14 cellular contexts compared by ENCODE assay signal in the genomic region with DNA sequence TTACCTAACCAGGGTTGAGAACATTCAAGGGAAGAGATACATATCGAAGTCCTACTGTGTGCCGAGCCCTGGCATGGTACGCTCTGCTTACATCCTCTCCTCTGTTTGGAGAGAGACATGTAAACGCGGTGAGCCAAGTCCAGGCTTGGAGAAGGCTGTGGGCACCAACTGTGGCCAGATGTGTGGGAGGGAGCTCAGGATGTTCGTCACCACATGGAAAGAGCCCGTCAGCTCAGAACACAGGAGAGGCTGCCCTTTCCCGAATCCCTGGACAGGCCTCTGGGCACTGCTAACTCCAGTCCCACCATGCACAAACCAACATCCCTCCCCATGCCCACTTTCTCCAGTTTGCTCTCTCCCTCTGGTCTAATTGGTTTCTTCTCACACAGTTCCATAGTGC. TPM values are rescaled to one million over a fixed set of nuclear protein-coding genes. Genes with fewer than 3 reads are reported as not detected.
DNase-seq lines count a peak whose midpoint lies in the region; ATAC-seq, FAIRE-seq and TF ChIP-seq lines count a peak whose summit lies in the region.
"Had no signal": no experiment of that assay in that cellular context is flagged by ENCODE, and none has a peak within 500 bp of the region (broad histone marks: within the 10 kb centered on the region; RNA-seq: fewer than 3 reads in every experiment).

No MANE protein-coding gene starts in this region.

- peaks cover 0 to 2% of the 10 kb centered on the region in 2 donors for H3K9me3 Mint-ChIP-seq in stimulated activated naive B cell treated with anti-CD40 and anti-IgM and Interleukin-4, amounts not matched to agents 10 μg/mL and 1 μg/mL and 100 μg/mL, for 72 hours
- H3K9me3 Mint-ChIP-seq: CD4-positive, CD25-positive, alpha-beta regulatory T cell had no signal

- no peak overlapping the region for H3K4me3 ChIP-seq in bronchial epithelial cell (ENCODE audit: low read depth, low read length)
- H3K4me3 ChIP-seq: GM12878 had no signal

- H3K4me1 Mint-ChIP-seq in stimulated activated naive B cell treated with anti-CD40 and anti-IgM and Interleukin-4, amounts not matched to agents 10 μg/mL and 1 μg/mL and 100 μg/mL, for 72 hours = peaks cover 14 to 16% of the 10 kb centered on the region in 2 donors

- TF ChIP-seq CTCF in bronchial epithelial cell (IDR thresholded peaks at IDR 0.05; ENCODE audit: insufficient read depth, low read length, severe bottlenecking) = no peak

- no peaks in the 10 kb centered on the region for H3K27me3 Mint-ChIP-seq in stimulated activated naive B cell treated with anti-CD40 and anti-IgM and Interleukin-4, amounts not matched to agents 10 μg/mL and 1 μg/mL and 100 μg/mL, for 72 hours
- H3K27me3 Mint-ChIP-seq: CD4-positive, CD25-positive, alpha-beta regulatory T cell had no signal

- DNase-seq in activated CD8-positive, alpha-beta memory T cell treated with anti-CD3 and anti-CD28 coated beads for 24 hours = peak; percentile 40
- DNase-seq in activated CD8-positive, alpha-beta memory T cell treated with anti-CD3 and anti-CD28 coated beads, Interleukin-2, amount 50 U/mL, for 4 hours = no peak
- DNase-seq in bronchial epithelial cell (ENCODE audit: low read depth) (no peak), mesenteric fat pad (ENCODE audit: low spot score) (peak; percentile 74), epidermal melanocyte (ENCODE audit: insufficient read length, low spot score) (no peak), NCI-H2107 treated with DMSO at 0.1 percent for 48 hours (lab: John Stamatoyannopoulos, UW; ENCODE audit: unreplicated experiment) (no peak)
- DNase-seq in stimulated activated naive B cell treated with anti-CD40 and anti-IgM and Interleukin-4, amounts not matched to agents 10 μg/mL and 1 μg/mL and 100 μg/mL, for 72 hours = no peak
- DNase-seq: CD4-positive, CD25-positive, alpha-beta regulatory T cell; DMS79 had no signal

- H3K27ac Mint-ChIP-seq in stimulated activated naive B cell treated with anti-CD40 and anti-IgM and Interleukin-4, amounts not matched to agents 10 μg/mL and 1 μg/mL and 100 μg/mL, for 72 hours = peak overlapping the region; percentile 65
- H3K27ac Mint-ChIP-seq: CD4-positive, CD25-positive, alpha-beta regulatory T cell had no signal

- FAIRE-seq in bronchial epithelial cell (lab: Jason Lieb, UNC) = peak; percentile 58
- FAIRE-seq: GM12878, GM18507, H54 had no signal

- no peak overlapping the region for H3K4me3 Mint-ChIP-seq in stimulated activated naive B cell treated with anti-CD40 and anti-IgM and Interleukin-4, amounts not matched to agents 10 μg/mL and 1 μg/mL and 100 μg/mL, for 72 hours
- H3K4me3 Mint-ChIP-seq: CD4-positive, CD25-positive, alpha-beta regulatory T cell had no signal

- H3K36me3 ChIP-seq in bronchial epithelial cell (ENCODE audit: control insufficient read depth, insufficient read depth, low read length) = peaks cover 10% of the 10 kb centered on the region

- H3K36me3 Mint-ChIP-seq in stimulated activated naive B cell treated with anti-CD40 and anti-IgM and Interleukin-4, amounts not matched to agents 10 μg/mL and 1 μg/mL and 100 μg/mL, for 72 hours = peaks cover 51 to 88% of the 10 kb centered on the region in 2 donors

- ATAC-seq in stimulated activated naive B cell treated with anti-CD40 and anti-IgM and Interleukin-4, amounts not matched to agents 10 μg/mL and 1 μg/mL and 100 μg/mL, for 72 hours (replicated peaks) = no peak
- no peak for ATAC-seq in GM18868 (IDR thresholded peaks at IDR 0.05; ENCODE audit: unreplicated experiment)
- ATAC-seq: GM12878, HCT116 had no signal

- no peaks in the 10 kb centered on the region for H3K27me3 ChIP-seq in bronchial epithelial cell (ENCODE audit: control insufficient read depth, insufficient read depth, low read length)

RNA-seq across cellular contexts. Expression of gene MESD, which starts 43.0 kb away (rescaled TPM):
- total RNA-seq in bronchial epithelial cell (23.9 and 24.7 TPM in 2 replicates), mesenteric fat pad (30.2 TPM)

RNA-seq across cellular contexts. Expression of gene TLNRD1, which starts 54.1 kb away (rescaled TPM):
- total RNA-seq in bronchial epithelial cell (7.3 and 7.4 TPM in 2 replicates), mesenteric fat pad (43.1 TPM)

Comparison
In these comparisons a context has a peak if more than half of its experiments do, and no peak if none do; other contexts are left out.
1. DNase-seq: peak in activated CD8-positive, alpha-beta memory T cell treated with anti-CD3 and anti-CD28 coated beads for 24 hours (single experiment) and mesenteric fat pad (single experiment); none in activated CD8-positive, alpha-beta memory T cell treated with anti-CD3 and anti-CD28 coated beads, Interleukin-2, amount 50 U/mL, for 4 hours (single experiment), bronchial epithelial cell (single experiment), stimulated activated naive B cell treated with anti-CD40 and anti-IgM and Interleukin-4, amounts not matched to agents 10 μg/mL and 1 μg/mL and 100 μg/mL, for 72 hours (single experiment), epidermal melanocyte (single experiment) and NCI-H2107 treated with DMSO at 0.1 percent for 48 hours (single experiment).